Comparison of ENCODE assay signal across 23 cellular contexts in genomic region chr6:128784266-128784665, GRCh38.
"Had no signal": no experiment of that assay in that cellular context is flagged by ENCODE, and none has a peak within 500 bp of the region (broad histone marks: within the 10 kb centered on the region; RNA-seq: fewer than 3 reads in every experiment).

No MANE protein-coding gene starts in this region.

- H3K4me1 Mint-ChIP-seq: naive thymus-derived CD4-positive, alpha-beta T cell; nephron progenitor cell; stimulated activated memory B cell treated with anti-CD40 and anti-IgM and Interleukin-4, amounts not matched to agents 10 μg/mL and 1 μg/mL and 100 μg/mL, for 72 hours had no signal

- H3K9ac ChIP-seq: parathyroid adenoma had no signal

- H3K36me3 Mint-ChIP-seq: naive thymus-derived CD4-positive, alpha-beta T cell; stimulated activated memory B cell treated with anti-CD40 and anti-IgM and Interleukin-4, amounts not matched to agents 10 μg/mL and 1 μg/mL and 100 μg/mL, for 72 hours had no signal

- H3K27ac ChIP-seq: dorsolateral prefrontal cortex, heart left ventricle, parathyroid adenoma, psoas muscle, right lobe of liver, stomach, thoracic aorta, transverse colon had no signal

- H3K27me3 Mint-ChIP-seq: stimulated activated memory B cell treated with anti-CD40 and anti-IgM and Interleukin-4, amounts not matched to agents 10 μg/mL and 1 μg/mL and 100 μg/mL, for 72 hours had no signal

- H3K36me3 ChIP-seq: heart left ventricle, right lobe of liver, stomach, thoracic aorta, transverse colon had no signal

- H3K4me3 ChIP-seq: dorsolateral prefrontal cortex, heart left ventricle, lung, psoas muscle, right lobe of liver, stomach, thoracic aorta, transverse colon had no signal

- H3K9me3 ChIP-seq: psoas muscle, right lobe of liver, thoracic aorta had no signal

- DNase-seq: cortex of kidney; dorsolateral prefrontal cortex; effector CD8-positive, alpha-beta T cell; foreskin melanocyte; heart left ventricle; hippocampal formation; left colon; left ventricle myocardium superior; mesenchymal stem cell; naive thymus-derived CD4-positive, alpha-beta T cell; nephron progenitor cell; psoas muscle; retina; right lobe of liver; stimulated activated CD4-positive, alpha-beta T cell treated with anti-CD3 and anti-CD28 coated beads, Interleukin-1b, Interleukin-23, amount 100 ng/mL, for 48 hours; stimulated activated CD4-positive, alpha-beta T cell treated with anti-CD3 and anti-CD28 coated beads, Interleukin-4, amount 100 ng/mL, for 24 hours; stomach; substantia nigra; transverse colon had no signal

- H3K27ac Mint-ChIP-seq: naive thymus-derived CD4-positive, alpha-beta T cell; nephron progenitor cell; stimulated activated memory B cell treated with anti-CD40 and anti-IgM and Interleukin-4, amounts not matched to agents 10 μg/mL and 1 μg/mL and 100 μg/mL, for 72 hours had no signal

- H3K4me3 Mint-ChIP-seq: naive thymus-derived CD4-positive, alpha-beta T cell; nephron progenitor cell; stimulated activated memory B cell treated with anti-CD40 and anti-IgM and Interleukin-4, amounts not matched to agents 10 μg/mL and 1 μg/mL and 100 μg/mL, for 72 hours had no signal

- ATAC-seq: heart left ventricle; left colon; left ventricle myocardium superior; naive thymus-derived CD4-positive, alpha-beta T cell; psoas muscle; right lobe of liver; stimulated activated memory B cell treated with anti-CD40 and anti-IgM and Interleukin-4, amounts not matched to agents 10 μg/mL and 1 μg/mL and 100 μg/mL, for 72 hours had no signal
